ENCODE assay signal across 27 cellular contexts in the genomic region with DNA sequence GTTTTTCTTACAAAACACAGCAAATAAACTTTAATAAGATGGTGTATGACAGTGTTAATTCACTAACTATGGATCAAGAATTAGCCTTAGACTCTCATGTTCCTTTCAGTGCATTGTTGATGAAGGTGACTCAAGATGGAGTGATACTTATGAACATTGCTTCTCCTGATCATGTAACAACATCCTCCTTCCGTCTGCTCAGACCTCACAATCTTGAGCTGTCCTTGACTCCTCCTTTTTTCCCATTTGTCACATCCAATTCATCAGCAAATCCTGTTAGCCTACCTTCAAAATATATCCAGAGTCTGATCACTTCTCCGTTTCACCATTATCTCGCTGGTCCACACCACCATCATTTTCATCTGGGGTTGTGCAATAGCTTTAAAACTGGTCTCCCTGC. TPM values are rescaled to one million over a fixed set of nuclear protein-coding genes. Genes with fewer than 3 reads are reported as not detected.
"Had no signal": no experiment of that assay in that cellular context is flagged by ENCODE, and none has a peak within 500 bp of the region (broad histone marks: within the 10 kb centered on the region; RNA-seq: fewer than 3 reads in every experiment).

No MANE protein-coding gene starts in this region.

- H3K4me1 ChIP-seq: upper lobe of left lung had no signal

- H3K27me3 ChIP-seq: heart left ventricle, ovary, upper lobe of left lung, vagina had no signal

- H3K9me3 ChIP-seq: heart left ventricle, ovary, upper lobe of left lung, vagina had no signal

- H3K27ac ChIP-seq: heart left ventricle, upper lobe of left lung, vagina, WERI-Rb-1 had no signal

- DNase-seq: activated CD4-positive, alpha-beta memory T cell treated with anti-CD3 and anti-CD28 coated beads for 36 hours; activated CD4-positive, alpha-beta T cell treated with anti-CD3 and anti-CD28 coated beads for 48 hours; activated CD8-positive, alpha-beta memory T cell treated with anti-CD3 and anti-CD28 coated beads, Interleukin-2, amount 50 U/mL, for 48 hours; activated gamma-delta T cell; activated naive CD4-positive, alpha-beta T cell treated with anti-CD3 and anti-CD28 coated beads, Interleukin-2, amount 50 U/mL, for 16 hours; activated T-cell treated with anti-CD3 and anti-CD28 coated beads, Interleukin-2, amount 50 U/mL, for 24 hours; amniotic stem cell; effector CD4-positive, alpha-beta T cell; heart left ventricle; hypothalamus; immature natural killer cell; left ventricle myocardium superior; naive thymus-derived CD4-positive, alpha-beta T cell; ovary; retina; small intestine; stimulated activated CD4-positive, alpha-beta T cell treated with anti-CD3 and anti-CD28 coated beads, Interleukin-4, amount 100 ng/mL, for 24 hours; stimulated activated CD8-positive, alpha-beta memory T cell treated with anti-CD3 and anti-CD28 coated beads, Interleukin-4, amount 100 ng/mL, for 48 hours; stimulated activated naive CD8-positive, alpha-beta T cell treated with anti-CD3 and anti-CD28 coated beads, Interleukin-15, amount 100 ng/mL, for 72 hours; substantia nigra; T1000; upper lobe of left lung; WERI-Rb-1 had no signal

- H3K36me3 ChIP-seq: heart left ventricle, ovary, upper lobe of left lung, vagina, WERI-Rb-1 had no signal

- H3K4me3 ChIP-seq: heart left ventricle, ovary, upper lobe of left lung, vagina had no signal

- ATAC-seq: activated CD4-positive, CD25-positive, alpha-beta regulatory T cell treated with anti-CD3 and anti-CD28 coated beads, Interleukin-2, amount 50 U/mL, for 24 hours; heart left ventricle; left ventricle myocardium superior; naive thymus-derived CD4-positive, alpha-beta T cell; sciatic nerve; stimulated activated memory B cell treated with anti-CD40 and anti-IgM and Interleukin-4, amounts not matched to agents 10 μg/mL and 1 μg/mL and 100 μg/mL, for 72 hours; stimulated activated naive CD8-positive, alpha-beta T cell treated with anti-CD3 and anti-CD28 coated beads, Interleukin-15, amount 100 ng/mL, for 72 hours had no signal

RNA-seq across cellular contexts. Expression of a gene that starts 9.2 kb away (rescaled TPM):
- total RNA-seq: activated CD4-positive, alpha-beta memory T cell treated with anti-CD3 and anti-CD28 coated beads for 36 hours; naive thymus-derived CD4-positive, alpha-beta T cell had no signal
